11 cellular contexts compared by ENCODE assay signal in genomic region chr2:234492687-234493086, GRCh38. TPM values are rescaled to one million over a fixed set of nuclear protein-coding genes. Genes with fewer than 3 reads are reported as not detected.
DNase-seq lines count a peak whose midpoint lies in the region; ATAC-seq, FAIRE-seq and TF ChIP-seq lines count a peak whose summit lies in the region.
"Had no signal": no experiment of that assay in that cellular context is flagged by ENCODE, and none has a peak within 500 bp of the region (broad histone marks: within the 10 kb centered on the region; RNA-seq: fewer than 3 reads in every experiment).

No MANE protein-coding gene starts in this region.

- peaks cover 11% of the 10 kb centered on the region for H4K20me1 ChIP-seq in keratinocyte (ENCODE audit: control insufficient read depth, extremely low read depth, insufficient read depth, low read length)
- no peaks in the 10 kb centered on the region for H4K20me1 ChIP-seq in Karpas-422 (ENCODE audit: insufficient read depth, low read depth, low read length)

- FAIRE-seq in keratinocyte (lab: Jason Lieb, UNC), result no peak

- peak overlapping the region; percentile 91 for H3K4me2 ChIP-seq in keratinocyte (ENCODE audit: control insufficient read depth, extremely low read depth, insufficient read depth, low read depth, low read length)
- H3K4me2 ChIP-seq in Karpas-422 (ENCODE audit: low read depth, low read length, poor library complexity, severe bottlenecking), result no peak overlapping the region

- peak overlapping the region; percentile 89 for H3K27ac Mint-ChIP-seq in activated naive CD4-positive, alpha-beta T cell treated with anti-CD3 and anti-CD28 coated beads for 36 hours
- H3K27ac Mint-ChIP-seq in activated naive CD8-positive, alpha-beta T cell treated with anti-CD3 and anti-CD28 coated beads, Interleukin-2, amount 50 U/mL, for 24 hours, result peak overlapping the region; percentile 90
- peak overlapping the region; percentile 19 for H3K27ac Mint-ChIP-seq in type B pancreatic cell
- no peak overlapping the region for H3K27ac Mint-ChIP-seq in endothelial cell (ENCODE audit: unreplicated experiment)

- H3K9ac ChIP-seq in keratinocyte (ENCODE audit: control insufficient read depth, extremely low read depth, insufficient read depth, low read length) (peak overlapping the region; percentile 97), Karpas-422 (ENCODE audit: low read length) (no peak overlapping the region)

- H3K4me3 Mint-ChIP-seq in activated naive CD4-positive, alpha-beta T cell treated with anti-CD3 and anti-CD28 coated beads for 36 hours, result peak overlapping the region; percentile 90
- peak overlapping the region; percentile 96 for H3K4me3 Mint-ChIP-seq in activated naive CD8-positive, alpha-beta T cell treated with anti-CD3 and anti-CD28 coated beads, Interleukin-2, amount 50 U/mL, for 24 hours
- peak overlapping the region; percentile 98 for H3K4me3 Mint-ChIP-seq in type B pancreatic cell
- no peak overlapping the region for H3K4me3 Mint-ChIP-seq in endothelial cell (ENCODE audit: unreplicated experiment)

- ATAC-seq in activated naive CD8-positive, alpha-beta T cell treated with anti-CD3 and anti-CD28 coated beads, Interleukin-2, amount 50 U/mL, for 24 hours, result no peak
- ATAC-seq: heart right ventricle had no signal

- H2AFZ ChIP-seq in keratinocyte (ENCODE audit: control insufficient read depth, low read length) (no peak overlapping the region), Karpas-422 (ENCODE audit: low read length) (no peak overlapping the region)

- no peaks in the 10 kb centered on the region for H3K9me3 ChIP-seq in keratinocyte (ENCODE audit: control insufficient read depth, low read depth, low read length)
- H3K9me3 ChIP-seq in Karpas-422 (ENCODE audit: low read length), result no peaks in the 10 kb centered on the region
- H3K9me3 ChIP-seq: heart right ventricle, uterus had no signal

- no peak for TF ChIP-seq CTCF in keratinocyte (optimal IDR thresholded peaks at IDR 0.05 in 1 of 3, IDR thresholded peaks at IDR 0.05 in 1 of 3, conservative IDR thresholded peaks at IDR 0.05 in 1 of 3; ENCODE audit: extremely low read depth in 1 of 3, insufficient read depth in 2 of 3, low read length in 3 of 3)
- TF ChIP-seq CTCF in type B pancreatic cell (conservative IDR thresholded peaks at IDR 0.05), result no peak
- TF ChIP-seq CTCF in endothelial cell (IDR thresholded peaks at IDR 0.05; ENCODE audit: unreplicated experiment), result no peak

- H3K4me3 ChIP-seq in keratinocyte (ENCODE audit: control insufficient read depth in 2 of 3, extremely low read depth in 1 of 3, insufficient read depth in 2 of 3, low read depth in 1 of 3, low read length in 3 of 3) (peak overlapping the region; percentile 95 to 98 (median 97)), Karpas-422 (ENCODE audit: low read length) (no peak overlapping the region)
- H3K4me3 ChIP-seq: uterus had no signal

- H3K4me1 ChIP-seq in keratinocyte (ENCODE audit: control insufficient read depth, extremely low read depth, insufficient read depth, low read length), result peaks cover 19% of the 10 kb centered on the region
- peaks cover 2% of the 10 kb centered on the region; the same call in 1 of the 2 replicates for H3K4me1 ChIP-seq in Karpas-422 (ENCODE audit: low read length)

- H3K36me3 Mint-ChIP-seq in activated naive CD4-positive, alpha-beta T cell treated with anti-CD3 and anti-CD28 coated beads for 36 hours (ENCODE audit: low read depth), result peaks cover 9% of the 10 kb centered on the region
- H3K36me3 Mint-ChIP-seq in activated naive CD8-positive, alpha-beta T cell treated with anti-CD3 and anti-CD28 coated beads, Interleukin-2, amount 50 U/mL, for 24 hours (ENCODE audit: low read depth), result peaks cover 19% of the 10 kb centered on the region
- H3K36me3 Mint-ChIP-seq in type B pancreatic cell (peaks cover 46% of the 10 kb centered on the region), endothelial cell (ENCODE audit: low read depth, unreplicated experiment) (no peaks in the 10 kb centered on the region)

- H3K4me1 Mint-ChIP-seq in activated naive CD4-positive, alpha-beta T cell treated with anti-CD3 and anti-CD28 coated beads for 36 hours (ENCODE audit: low read depth), result peaks cover 49% of the 10 kb centered on the region
- peaks cover 64% of the 10 kb centered on the region for H3K4me1 Mint-ChIP-seq in activated naive CD8-positive, alpha-beta T cell treated with anti-CD3 and anti-CD28 coated beads, Interleukin-2, amount 50 U/mL, for 24 hours
- H3K4me1 Mint-ChIP-seq in type B pancreatic cell (ENCODE audit: unreplicated experiment) (peaks cover 26% of the 10 kb centered on the region), endothelial cell (ENCODE audit: unreplicated experiment) (peaks cover 29% of the 10 kb centered on the region)

- H3K9me1 ChIP-seq in keratinocyte (ENCODE audit: control insufficient read depth, extremely low read depth, insufficient read depth, low read length), result no peaks in the 10 kb centered on the region

- H3K79me2 ChIP-seq in keratinocyte (ENCODE audit: control insufficient read depth, insufficient read depth, low read length) (peaks cover 52% of the 10 kb centered on the region), Karpas-422 (ENCODE audit: low read length) (no peaks in the 10 kb centered on the region)

- H3K27ac ChIP-seq in keratinocyte (ENCODE audit: control insufficient read depth, insufficient read depth, low read length), result peak overlapping the region; percentile 94
- no peak overlapping the region for H3K27ac ChIP-seq in Karpas-422 (ENCODE audit: low read length)
- H3K27ac ChIP-seq: uterus had no signal

- CTCF ChIA-PET in activated naive CD4-positive, alpha-beta T cell treated with anti-CD3 and anti-CD28 coated beads for 36 hours (lab: Charles Lee), result interaction anchor here (0.6 to 1.3 kb wide), 11 partner anchors 10 to 357 kb away, joined by 3 to 7 read pairs (median 3); no protein-coding TSS in a partner anchor

- intact Hi-C loops in activated naive CD4-positive, alpha-beta T cell treated with anti-CD3 and anti-CD28 coated beads for 36 hours (cut with micrococcal nuclease), result loop anchor here (5.0 kb wide), 2 partner anchors 1075 to 1410 kb away; no protein-coding TSS in a partner anchor

- peak; percentile 49 for DNase-seq in activated naive CD4-positive, alpha-beta T cell treated with anti-CD3 and anti-CD28 coated beads for 36 hours
- DNase-seq in activated naive CD4-positive, alpha-beta T cell treated with anti-CD3 and anti-CD28 coated beads, Interleukin-2, amount 50 U/mL, for 16 hours, result no peak
- no peak for DNase-seq in activated naive CD8-positive, alpha-beta T cell treated with anti-CD3 and anti-CD28 coated beads, Interleukin-2, amount 50 U/mL, for 24 hours
- DNase-seq in keratinocyte (ENCODE audit: low read depth, low spot score), result no peak
- DNase-seq in type B pancreatic cell (ENCODE audit: extremely low spot score, unreplicated experiment), result no peak
- no peak for DNase-seq in Karpas-422
- DNase-seq in endothelial cell (ENCODE audit: low spot score), result no peak
- no peak for DNase-seq in EL
- DNase-seq: amniotic stem cell, heart right ventricle, uterus had no signal

- no peaks in the 10 kb centered on the region for H3K9me3 Mint-ChIP-seq in activated naive CD4-positive, alpha-beta T cell treated with anti-CD3 and anti-CD28 coated beads for 36 hours
- no peaks in the 10 kb centered on the region for H3K9me3 Mint-ChIP-seq in activated naive CD8-positive, alpha-beta T cell treated with anti-CD3 and anti-CD28 coated beads, Interleukin-2, amount 50 U/mL, for 24 hours
- H3K9me3 Mint-ChIP-seq in type B pancreatic cell (no peaks in the 10 kb centered on the region), endothelial cell (ENCODE audit: unreplicated experiment) (no peaks in the 10 kb centered on the region)

- dilution Hi-C loops in keratinocyte (cut with MboI; ENCODE audit: extremely low pct_ligation_motif_present, low sequenced_read_pairs), result no loop called here

- H3K9me2 ChIP-seq in Karpas-422 (replicated peaks; ENCODE audit: insufficient read depth, low read length), result no peaks in the 10 kb centered on the region

- H3K36me3 ChIP-seq in keratinocyte (ENCODE audit: control insufficient read depth in 2 of 2, extremely low read depth in 1 of 2, insufficient read depth in 2 of 2, low read length in 2 of 2) (peaks cover 10 to 24% of the 10 kb centered on the region in 2 experiments), Karpas-422 (ENCODE audit: insufficient read depth, low read length) (no peaks in the 10 kb centered on the region)
- H3K36me3 ChIP-seq: heart right ventricle, uterus had no signal

- H3K27me3 ChIP-seq in keratinocyte (ENCODE audit: control insufficient read depth, extremely low read depth, insufficient read depth, low read length) (no peaks in the 10 kb centered on the region), Karpas-422 (ENCODE audit: low read length) (no peaks in the 10 kb centered on the region)
- H3K27me3 ChIP-seq: uterus had no signal

- no peaks in the 10 kb centered on the region for H3K27me3 Mint-ChIP-seq in activated naive CD4-positive, alpha-beta T cell treated with anti-CD3 and anti-CD28 coated beads for 36 hours (ENCODE audit: low read depth)
- H3K27me3 Mint-ChIP-seq in activated naive CD8-positive, alpha-beta T cell treated with anti-CD3 and anti-CD28 coated beads, Interleukin-2, amount 50 U/mL, for 24 hours, result no peaks in the 10 kb centered on the region
- H3K27me3 Mint-ChIP-seq in type B pancreatic cell (peaks cover 7% of the 10 kb centered on the region), endothelial cell (ENCODE audit: unreplicated experiment) (peaks cover 3% of the 10 kb centered on the region)

RNA-seq across cellular contexts. Expression of gene ARL4C, which starts 4.2 kb away (rescaled TPM):
- total RNA-seq in activated naive CD4-positive, alpha-beta T cell treated with anti-CD3 and anti-CD28 coated beads for 36 hours, result 10 to 100 TPM; 24.2 to 24.9 TPM
- polyA plus RNA-seq in keratinocyte, result 55.0 to 108 TPM (median 79.5 TPM) in 3 replicates
- polyA plus RNA-seq in keratinocyte (2011; ENCODE audit: low read depth), result 15.7 TPM
- polyA plus RNA-seq in keratinocyte (2011; cell fraction: cytosol; rRNA removed), result 88.4 and 91.7 TPM in 2 replicates
- 80.7 and 82.4 TPM in 2 replicates for polyA plus RNA-seq in keratinocyte (2011; cell fraction: nucleus; rRNA removed)
- 33.5 and 151 TPM in 2 replicates for polyA plus RNA-seq in keratinocyte (2012; ENCODE audit: low replicate concordance)
- 54.9 to 71.5 TPM (median 67.6 TPM) in 3 replicates for polyA minus RNA-seq in keratinocyte
- 123 TPM for polyA minus RNA-seq in keratinocyte (2011; cell fraction: cytosol; rRNA and poly(A)+ RNA removed)
- polyA minus RNA-seq in keratinocyte (2011; cell fraction: nucleus; rRNA and poly(A)+ RNA removed), result 45.6 and 62.1 TPM in 2 replicates
- total RNA-seq in type B pancreatic cell (ENCODE audit: low replicate concordance) (72.1 and 122 TPM in 2 replicates), endothelial cell (ENCODE audit: unreplicated experiment) (17.9 TPM)
- total RNA-seq in Karpas-422 (2014; rRNA removed; shearing (Covaris generic); ENCODE audit: low replicate concordance), result not detected in 2 replicates

Comparison
In these comparisons a context has a peak if more than half of its experiments do, and no peak if none do; other contexts are left out.
1. RNA of gene ARL4C, which starts 4.2 kb away (total RNA-seq): 72.1 to 122 TPM in type B pancreatic cell, 24.2 to 24.9 TPM in activated naive CD4-positive, alpha-beta T cell treated with anti-CD3 and anti-CD28 coated beads for 36 hours and 17.9 TPM in endothelial cell (single experiment); not detected in Karpas-422; every median in the first group is over 10 times any median in the second.